In genomic region chr7:10662982-10663884, GRCh38 we compare ENCODE assay signal across 26 cellular contexts.
A peak's percentile ranks its signal among the peaks of the same experiment; 100 is the strongest.
DNase-seq lines count a peak whose midpoint lies in the region; ATAC-seq and TF ChIP-seq lines count a peak whose summit lies in the region.
"Had no signal": no experiment of that assay in that cellular context is flagged by ENCODE, and none has a peak within 500 bp of the region (broad histone marks: within the 10 kb centered on the region; RNA-seq: fewer than 3 reads in every experiment).

No MANE protein-coding gene starts in this region.

- no peaks in the 10 kb centered on the region for H3K4me1 Mint-ChIP-seq in activated T-helper 1 cell treated with anti-CD3 and anti-CD28 coated beads, Interleukin-12 subunit alpha, Interleukin-12 subunit beta, Interleukin-2, Interleukin-4 antibody, amounts not matched to agents 30 ng/mL and 10 ng/mL and 1 ng/mL, durations not matched to agents 14 hours and 24 hours and 36 hours (ENCODE audit: low read depth)
- no peaks in the 10 kb centered on the region for H3K4me1 Mint-ChIP-seq in HFFc6 (ENCODE audit: low read depth)
- H3K4me1 Mint-ChIP-seq: CD14-positive monocyte, neural crest cell had no signal

- POLR2A ChIA-PET in HEK293T (lab: Yijun Ruan, JAX), result no interaction called here

- TF ChIP-seq CTCF in HFFc6 (IDR thresholded peaks at IDR 0.05), result no peak

- H3K4me3 Mint-ChIP-seq in activated T-helper 1 cell treated with anti-CD3 and anti-CD28 coated beads, Interleukin-12 subunit alpha, Interleukin-12 subunit beta, Interleukin-2, Interleukin-4 antibody, amounts not matched to agents 30 ng/mL and 10 ng/mL and 1 ng/mL, durations not matched to agents 14 hours and 24 hours and 36 hours, result no peak overlapping the region
- H3K4me3 Mint-ChIP-seq in HFFc6, result no peak overlapping the region
- H3K4me3 Mint-ChIP-seq: CD14-positive monocyte; neural crest cell; T-helper 1 cell treated with Interleukin-12 subunit alpha and Interleukin-12 subunit beta and Interleukin-4 antibody, amounts not matched to agents 30 μg/mL and 1 μg/mL, for 36 hours had no signal

- H3K36me3 Mint-ChIP-seq in activated T-helper 1 cell treated with anti-CD3 and anti-CD28 coated beads, Interleukin-12 subunit alpha, Interleukin-12 subunit beta, Interleukin-2, Interleukin-4 antibody, amounts not matched to agents 30 ng/mL and 10 ng/mL and 1 ng/mL, durations not matched to agents 14 hours and 24 hours and 36 hours (ENCODE audit: low read depth), result no peaks in the 10 kb centered on the region
- no peaks in the 10 kb centered on the region for H3K36me3 Mint-ChIP-seq in HFFc6 (ENCODE audit: low read depth)
- H3K36me3 Mint-ChIP-seq: CD14-positive monocyte had no signal

- ATAC-seq in GM18868 (IDR thresholded peaks at IDR 0.05; ENCODE audit: unreplicated experiment), result peak; percentile 57
- ATAC-seq in HG02884 (IDR thresholded peaks at IDR 0.05; ENCODE audit: unreplicated experiment), result peak; percentile 48
- no peak for ATAC-seq in HG02642 (IDR thresholded peaks at IDR 0.05; ENCODE audit: poor library complexity, unreplicated experiment)
- ATAC-seq: heart right ventricle, left lung, Panc1 had no signal

- intact Hi-C loops in activated T-helper 1 cell treated with anti-CD3 and anti-CD28 coated beads, Interleukin-12 subunit alpha, Interleukin-12 subunit beta, Interleukin-2, Interleukin-4 antibody, amounts not matched to agents 30 ng/mL and 10 ng/mL and 1 ng/mL, durations not matched to agents 14 hours and 24 hours and 36 hours (cut with micrococcal nuclease), result no loop called here

- DNase-seq in A172 (ENCODE audit: low spot score) (peak; percentile 24), OCI-M1 (lab: John Stamatoyannopoulos, UW) (peak; percentile 47), HEK293T (ENCODE audit: extremely low spot score) (no peak), HFFc6 (no peak)
- DNase-seq in activated T-helper 1 cell treated with anti-CD3 and anti-CD28 coated beads, Interleukin-12 subunit alpha, Interleukin-12 subunit beta, Interleukin-2, Interleukin-4 antibody, amounts not matched to agents 30 ng/mL and 10 ng/mL and 1 ng/mL, durations not matched to agents 14 hours and 24 hours and 36 hours (ENCODE audit: low spot score), result no peak
- DNase-seq: activated CD4-positive, alpha-beta T cell treated with anti-CD3 and anti-CD28 coated beads, Interleukin-2, amount 50 U/mL, for 48 hours; activated effector memory CD4-positive, alpha-beta T cell treated with anti-CD3 and anti-CD28 coated beads, Interleukin-2, amount 50 U/mL, for 16 hours; dermis blood vessel endothelial cell; DMS153; GDM1; GM23248; heart right ventricle; left lung; NCI-H1436; NCI-H2171; NCI-H69; SJCRH30; stimulated activated naive CD4-positive, alpha-beta T cell treated with Interleukin-2 at 50 U/mL for 16 hours; WERI-Rb-1 had no signal

- no peak overlapping the region for H3K27ac Mint-ChIP-seq in activated T-helper 1 cell treated with anti-CD3 and anti-CD28 coated beads, Interleukin-12 subunit alpha, Interleukin-12 subunit beta, Interleukin-2, Interleukin-4 antibody, amounts not matched to agents 30 ng/mL and 10 ng/mL and 1 ng/mL, durations not matched to agents 14 hours and 24 hours and 36 hours
- H3K27ac Mint-ChIP-seq in HFFc6, result no peak overlapping the region
- H3K27ac Mint-ChIP-seq: T-helper 1 cell treated with Interleukin-12 subunit alpha and Interleukin-12 subunit beta and Interleukin-4 antibody, amounts not matched to agents 30 μg/mL and 1 μg/mL, for 36 hours had no signal

- CTCF ChIA-PET in HEK293T (lab: Yijun Ruan, JAX), result no interaction called here

- H3K9me3 Mint-ChIP-seq in activated T-helper 1 cell treated with anti-CD3 and anti-CD28 coated beads, Interleukin-12 subunit alpha, Interleukin-12 subunit beta, Interleukin-2, Interleukin-4 antibody, amounts not matched to agents 30 ng/mL and 10 ng/mL and 1 ng/mL, durations not matched to agents 14 hours and 24 hours and 36 hours, result no peaks in the 10 kb centered on the region
- H3K9me3 Mint-ChIP-seq in HFFc6, result peaks cover 12% of the 10 kb centered on the region
- H3K9me3 Mint-ChIP-seq: neural crest cell; T-helper 1 cell treated with Interleukin-12 subunit alpha and Interleukin-12 subunit beta and Interleukin-4 antibody, amounts not matched to agents 30 μg/mL and 1 μg/mL, for 36 hours had no signal

- H3K27me3 Mint-ChIP-seq in activated T-helper 1 cell treated with anti-CD3 and anti-CD28 coated beads, Interleukin-12 subunit alpha, Interleukin-12 subunit beta, Interleukin-2, Interleukin-4 antibody, amounts not matched to agents 30 ng/mL and 10 ng/mL and 1 ng/mL, durations not matched to agents 14 hours and 24 hours and 36 hours (ENCODE audit: insufficient read depth), result no peaks in the 10 kb centered on the region
- no peaks in the 10 kb centered on the region for H3K27me3 Mint-ChIP-seq in HFFc6 (ENCODE audit: insufficient read depth)

TF ChIP-seq in HEK293T, 16 proteins besides CTCF, POLR2A, EP300 and RAD21:
- no peak for TF ChIP-seq ZNF384 (IDR thresholded peaks at IDR 0.05)
- no peak for TF ChIP-seq ARNT (IDR thresholded peaks at IDR 0.05)

Comparison
In these comparisons a context has a peak if more than half of its experiments do, and no peak if none do; other contexts are left out.
1. DNase-seq: peak in A172 (single experiment) and OCI-M1 (single experiment); none in HEK293T (single experiment), activated T-helper 1 cell treated with anti-CD3 and anti-CD28 coated beads, Interleukin-12 subunit alpha, Interleukin-12 subunit beta, Interleukin-2, Interleukin-4 antibody, amounts not matched to agents 30 ng/mL and 10 ng/mL and 1 ng/mL, durations not matched to agents 14 hours and 24 hours and 36 hours (single experiment) and HFFc6 (single experiment).